24 cellular contexts compared by ENCODE assay signal in genomic region chr17:61842899-61843298, GRCh38.
"Had no signal": no experiment of that assay in that cellular context is flagged by ENCODE, and none has a peak within 500 bp of the region (broad histone marks: within the 10 kb centered on the region; RNA-seq: fewer than 3 reads in every experiment).

No MANE protein-coding gene starts in this region.

- DNase-seq: stimulated activated CD4-positive, alpha-beta T cell treated with anti-CD3 and anti-CD28 coated beads, Interleukin-2, amount 100 ng/mL, for 48 hours; stimulated activated CD4-positive, alpha-beta T cell treated with anti-CD3 and anti-CD28 coated beads, Interleukin-4, amount 100 ng/mL, for 1 hour; stimulated activated CD4-positive, alpha-beta T cell treated with anti-CD3 and anti-CD28 coated beads, Interleukin-4, amount 100 ng/mL, for 24 hours; stimulated activated CD4-positive, alpha-beta T cell treated with anti-CD3 and anti-CD28 coated beads, Interleukin-4, amount 100 ng/mL, for 4 hours; stimulated activated CD8-positive, alpha-beta memory T cell treated with anti-CD3 and anti-CD28 coated beads, Interleukin-4, amount 100 ng/mL, for 48 hours; stimulated activated naive B cell treated with anti-CD40 and anti-IgM and Interleukin-4, amounts not matched to agents 10 μg/mL and 1 μg/mL and 100 μg/mL, for 72 hours; stimulated activated naive CD4-positive, alpha-beta T cell; stimulated activated naive CD4-positive, alpha-beta T cell treated with Interleukin-2 at 50 U/mL for 16 hours; stimulated activated naive CD8-positive, alpha-beta T cell treated with anti-CD3 and anti-CD28 coated beads, Interleukin-15, amount 100 ng/mL, for 72 hours; stimulated activated naive CD8-positive, alpha-beta T cell treated with anti-CD3 and anti-CD28 coated beads, Interleukin-15, Interleukin-2, amounts not matched to agents 100 U/mL and 50 U/mL, for 24 hours; stomach; substantia nigra; testis; thyroid gland; tibial artery; transverse colon; upper lobe of left lung; upper lobe of right lung; uterus had no signal

- H3K4me1 Mint-ChIP-seq: stimulated activated effector memory CD8-positive, alpha-beta T cell treated with anti-CD3 and anti-CD28 coated beads, Interleukin-12 subunit alpha, Interleukin-12 subunit beta, amount 100 ng/mL, for 72 hours; stimulated activated memory B cell treated with anti-CD40 and anti-IgM and Interleukin-4, amounts not matched to agents 10 μg/mL and 1 μg/mL and 100 μg/mL, for 72 hours; stimulated activated naive B cell treated with anti-CD40 and anti-IgM and Interleukin-4, amounts not matched to agents 10 μg/mL and 1 μg/mL and 100 μg/mL, for 72 hours; stimulated activated naive CD8-positive, alpha-beta T cell treated with anti-CD3 and anti-CD28 coated beads, Interleukin-15, amount 100 ng/mL, for 72 hours had no signal

- H3K27me3 Mint-ChIP-seq: stimulated activated memory B cell treated with anti-CD40 and anti-IgM and Interleukin-4, amounts not matched to agents 10 μg/mL and 1 μg/mL and 100 μg/mL, for 72 hours; stimulated activated naive B cell treated with anti-CD40 and anti-IgM and Interleukin-4, amounts not matched to agents 10 μg/mL and 1 μg/mL and 100 μg/mL, for 72 hours; stimulated activated naive CD8-positive, alpha-beta T cell treated with anti-CD3 and anti-CD28 coated beads, Interleukin-15, amount 100 ng/mL, for 72 hours; stimulated activated naive CD8-positive, alpha-beta T cell treated with anti-CD3 and anti-CD28 coated beads, Interleukin-15, Interleukin-2, amounts not matched to agents 100 ng/mL and 50 ng/mL, for 24 hours; type B pancreatic cell had no signal

- FAIRE-seq: urothelium cell line had no signal

- H3K27ac Mint-ChIP-seq: stimulated activated effector memory CD8-positive, alpha-beta T cell treated with anti-CD3 and anti-CD28 coated beads, Interleukin-12 subunit alpha, Interleukin-12 subunit beta, amount 100 ng/mL, for 72 hours; stimulated activated memory B cell treated with anti-CD40 and anti-IgM and Interleukin-4, amounts not matched to agents 10 μg/mL and 1 μg/mL and 100 μg/mL, for 72 hours; stimulated activated naive B cell treated with anti-CD40 and anti-IgM and Interleukin-4, amounts not matched to agents 10 μg/mL and 1 μg/mL and 100 μg/mL, for 72 hours; stimulated activated naive CD8-positive, alpha-beta T cell treated with anti-CD3 and anti-CD28 coated beads, Interleukin-15, amount 100 ng/mL, for 72 hours; stimulated activated naive CD8-positive, alpha-beta T cell treated with anti-CD3 and anti-CD28 coated beads, Interleukin-15, Interleukin-2, amounts not matched to agents 100 ng/mL and 50 ng/mL, for 24 hours; type B pancreatic cell had no signal

- H3K4me3 Mint-ChIP-seq: stimulated activated effector memory CD8-positive, alpha-beta T cell treated with anti-CD3 and anti-CD28 coated beads, Interleukin-12 subunit alpha, Interleukin-12 subunit beta, amount 100 ng/mL, for 72 hours; stimulated activated memory B cell treated with anti-CD40 and anti-IgM and Interleukin-4, amounts not matched to agents 10 μg/mL and 1 μg/mL and 100 μg/mL, for 72 hours; stimulated activated naive B cell treated with anti-CD40 and anti-IgM and Interleukin-4, amounts not matched to agents 10 μg/mL and 1 μg/mL and 100 μg/mL, for 72 hours; stimulated activated naive CD8-positive, alpha-beta T cell treated with anti-CD3 and anti-CD28 coated beads, Interleukin-15, amount 100 ng/mL, for 72 hours; stimulated activated naive CD8-positive, alpha-beta T cell treated with anti-CD3 and anti-CD28 coated beads, Interleukin-15, Interleukin-2, amounts not matched to agents 100 ng/mL and 50 ng/mL, for 24 hours; type B pancreatic cell had no signal

- H3K9me3 Mint-ChIP-seq: stimulated activated effector memory CD8-positive, alpha-beta T cell treated with anti-CD3 and anti-CD28 coated beads, Interleukin-12 subunit alpha, Interleukin-12 subunit beta, amount 100 ng/mL, for 72 hours; stimulated activated memory B cell treated with anti-CD40 and anti-IgM and Interleukin-4, amounts not matched to agents 10 μg/mL and 1 μg/mL and 100 μg/mL, for 72 hours; stimulated activated naive B cell treated with anti-CD40 and anti-IgM and Interleukin-4, amounts not matched to agents 10 μg/mL and 1 μg/mL and 100 μg/mL, for 72 hours; stimulated activated naive CD8-positive, alpha-beta T cell treated with anti-CD3 and anti-CD28 coated beads, Interleukin-15, amount 100 ng/mL, for 72 hours; stimulated activated naive CD8-positive, alpha-beta T cell treated with anti-CD3 and anti-CD28 coated beads, Interleukin-15, Interleukin-2, amounts not matched to agents 100 ng/mL and 50 ng/mL, for 24 hours; type B pancreatic cell had no signal
